Comparison of ENCODE assay signal across 8 cellular contexts in the genomic region with DNA sequence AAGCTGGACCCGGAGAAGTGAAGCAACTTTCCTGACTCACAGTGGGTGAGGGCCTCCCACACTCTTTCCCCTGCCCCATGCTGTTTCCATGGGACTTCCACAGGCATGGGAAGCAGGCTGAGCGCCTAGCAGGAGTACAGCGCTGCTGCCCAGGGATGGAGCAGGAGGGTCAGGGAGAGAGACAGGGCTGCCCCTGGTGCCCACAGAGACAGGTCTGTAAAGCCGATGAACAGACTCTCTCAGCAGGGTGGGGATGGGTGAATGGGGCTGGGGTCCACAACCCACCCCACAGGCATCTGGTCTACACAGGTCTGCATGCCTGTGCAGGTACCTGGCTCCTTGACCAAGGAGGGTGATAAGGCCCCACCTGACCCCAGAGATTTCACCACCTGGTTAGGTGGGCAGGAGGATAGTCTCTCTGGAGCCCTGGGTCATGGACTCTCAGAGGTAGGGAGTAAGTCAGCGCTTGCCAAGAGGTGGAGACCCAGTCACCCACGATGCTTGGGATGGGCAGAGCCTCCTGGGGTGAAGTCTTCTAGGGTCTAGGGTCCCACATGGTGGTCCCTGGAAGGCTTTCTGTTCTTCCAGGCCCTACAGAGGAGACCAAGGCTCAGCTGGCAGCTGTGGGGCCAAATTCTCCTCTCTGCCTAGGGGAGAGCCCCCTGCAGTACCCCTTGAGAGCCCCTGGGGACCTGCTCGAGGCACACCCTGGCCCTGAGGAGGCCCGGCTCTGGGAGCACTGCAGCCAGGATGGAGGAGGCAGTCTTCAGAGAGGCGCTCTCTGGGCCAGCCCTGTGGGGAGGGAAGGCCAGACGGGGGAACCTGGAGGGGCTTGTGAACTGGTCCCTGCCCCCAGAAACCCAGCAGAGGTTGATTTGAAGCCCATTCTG. TPM values are rescaled to one million over a fixed set of nuclear protein-coding genes. Genes with fewer than 3 reads are reported as not detected.
DNase-seq lines count a peak whose midpoint lies in the region; ATAC-seq, FAIRE-seq and TF ChIP-seq lines count a peak whose summit lies in the region.
"Not testable (repeated sequence)": the region's sequence is repeated elsewhere in the genome, so short reads cannot be mapped to it uniquely, and the experiment has no call there.

No MANE protein-coding gene starts in this region.

- not testable (repeated sequence) for H3K27me3 ChIP-seq in GM23338 (ENCODE audit: insufficient read depth); endodermal cell (ENCODE audit: control insufficient read depth, insufficient read depth, low read length, poor library complexity, severe bottlenecking); sigmoid colon; upper lobe of right lung

- H3K27me3 Mint-ChIP-seq in GM23338 (ENCODE audit: insufficient read depth, low read depth, poor library complexity); HFFc6 (ENCODE audit: insufficient read depth); activated B cell treated with CpG ODN at 0.5 μM for 24 hours; endodermal cell (ENCODE audit: insufficient read depth): not testable (repeated sequence)

- TF ChIP-seq EP300 in A549 (IDR thresholded peaks at IDR 0.05); sigmoid colon (IDR thresholded peaks at IDR 0.05): not testable (repeated sequence)

- not testable (repeated sequence) for H4K20me1 ChIP-seq in GM23338 (replicated peaks; ENCODE audit: insufficient read depth)

- H3K9me2 ChIP-seq in GM23338 (ENCODE audit: insufficient read depth), result not testable (repeated sequence)

- ATAC-seq in A549 (peak; percentile 28 to 48; a peak in 3 of 6 replicates), GM23338 (peak; percentile 26), activated B cell treated with CpG ODN at 0.5 μM for 24 hours (ENCODE audit: low read depth) (peak; percentile 51)
- ATAC-seq in upper lobe of right lung, result not testable (repeated sequence)

- not testable (repeated sequence) for H3K36me3 ChIP-seq in GM23338 (ENCODE audit: insufficient read depth); endodermal cell (ENCODE audit: control insufficient read depth, insufficient read depth, low read length); kidney (ENCODE audit: control insufficient read depth in 1 of 2, insufficient read depth in 2 of 2, low read length in 2 of 2)
- peaks cover 0 to 36% (median 0%) of the 10 kb centered on the region in 4 donors for H3K36me3 ChIP-seq in sigmoid colon
- peaks cover 16% of the 10 kb centered on the region for H3K36me3 ChIP-seq in upper lobe of right lung

- H3K4me1 ChIP-seq in A549, result peaks cover 33% of the 10 kb centered on the region
- H3K4me1 ChIP-seq in GM23338 (ENCODE audit: insufficient read depth); endodermal cell (ENCODE audit: control insufficient read depth, insufficient read depth, low read length); kidney (ENCODE audit: control insufficient read depth in 1 of 2, insufficient read depth in 1 of 2, low read depth in 1 of 2, low read length in 2 of 2); sigmoid colon: not testable (repeated sequence)
- H3K4me1 ChIP-seq in upper lobe of right lung, result peaks cover 17% of the 10 kb centered on the region

- not testable (repeated sequence) for TF ChIP-seq RAD21 in A549 (conservative IDR thresholded peaks at IDR 0.05 in 1 of 2, IDR thresholded peaks at IDR 0.05 in 1 of 2)

- H3K27ac Mint-ChIP-seq in GM23338, HFFc6, activated B cell treated with CpG ODN at 0.5 μM for 24 hours, endodermal cell: not testable (repeated sequence)

- not testable (repeated sequence) for H3F3A ChIP-seq in GM23338 (replicated peaks; ENCODE audit: low read depth)

- H3K4me3 ChIP-seq in A549; GM23338; endodermal cell (ENCODE audit: low read length); kidney (ENCODE audit: low read length in 2 of 2); sigmoid colon; upper lobe of right lung: not testable (repeated sequence)

- 80% methylated on average over 10 of the region's 10 CpGs for WGBS in A549 (ENCODE audit: missing lambda C conversion rate)
- 89 to 100% methylated on average over 3 to 9 of the region's 10 CpGs for WGBS in endodermal cell (ENCODE audit: insufficient coverage in 1 of 2, insufficient read length in 1 of 2), 2 experiments
- 85 to 88% methylated on average over 10 of the region's 10 CpGs for WGBS in sigmoid colon, 2 donors

- not testable (repeated sequence) for H3K4me2 ChIP-seq in A549, GM23338

- H2AFZ ChIP-seq in GM23338, result not testable (repeated sequence)

- CTCF ChIA-PET in A549 (lab: Yijun Ruan, JAX); activated B cell treated with CpG ODN at 0.5 μM for 24 hours (lab: Charles Lee): not testable (repeated sequence)

- intact Hi-C loops in activated B cell treated with CpG ODN at 0.5 μM for 24 hours (cut with micrococcal nuclease); kidney (cut with DNase I); sigmoid colon (cut with DNase I); upper lobe of right lung (cut with DNase I): not testable (repeated sequence)

- not testable (repeated sequence) for H3K9me3 Mint-ChIP-seq in GM23338, HFFc6, activated B cell treated with CpG ODN at 0.5 μM for 24 hours, endodermal cell

- not testable (repeated sequence) for H3K9ac ChIP-seq in endodermal cell (ENCODE audit: extremely low read depth, low read length, poor library complexity, severe bottlenecking); kidney (ENCODE audit: low read length in 2 of 2)

- not testable (repeated sequence) for H3K79me2 ChIP-seq in GM23338 (replicated peaks; ENCODE audit: insufficient read depth)

- not testable (repeated sequence) for H3K36me3 Mint-ChIP-seq in GM23338 (ENCODE audit: low read depth); HFFc6 (ENCODE audit: low read depth); endodermal cell (ENCODE audit: low read depth)
- H3K36me3 Mint-ChIP-seq in activated B cell treated with CpG ODN at 0.5 μM for 24 hours (ENCODE audit: low read depth), result peaks cover 40% of the 10 kb centered on the region

- POLR2A ChIA-PET in A549 (lab: Yijun Ruan, JAX); activated B cell treated with CpG ODN at 0.5 μM for 24 hours (lab: Charles Lee): not testable (repeated sequence)

- not testable (repeated sequence) for H3K4me3 Mint-ChIP-seq in GM23338, HFFc6, activated B cell treated with CpG ODN at 0.5 μM for 24 hours, endodermal cell

- FAIRE-seq in A549 (lab: Jason Lieb, UNC); kidney (lab: Jason Lieb, UNC): not testable (repeated sequence)

- not testable (repeated sequence) for H3K9me3 ChIP-seq in A549; endodermal cell (ENCODE audit: control insufficient read depth, low read length); kidney (ENCODE audit: control insufficient read depth in 1 of 2, low read length in 2 of 2); sigmoid colon; upper lobe of right lung

- not testable (repeated sequence) for TF ChIP-seq CTCF in A549 (IDR thresholded peaks at IDR 0.05); GM23338 (conservative IDR thresholded peaks at IDR 0.05; ENCODE audit: low read depth in 2 of 2); activated B cell treated with CpG ODN at 0.5 μM for 24 hours (IDR thresholded peaks at IDR 0.05); endodermal cell (conservative IDR thresholded peaks at IDR 0.05); kidney (IDR thresholded peaks at IDR 0.05; ENCODE audit: borderline replicate concordance, extremely low read depth, insufficient read depth); sigmoid colon (IDR thresholded peaks at IDR 0.05); upper lobe of right lung (IDR thresholded peaks at IDR 0.05)
- TF ChIP-seq CTCF in HFFc6 (IDR thresholded peaks at IDR 0.05), result 0 out of 2 replicates have a peak, but pooled peaks have one; percentile 8

- not testable (repeated sequence) for DNase-seq in A549 (ENCODE audit: low read depth in 1 of 2, low spot score in 1 of 2); GM23338 (ENCODE audit: low spot score); HFFc6; activated B cell treated with CpG ODN at 0.5 μM for 24 hours
- DNase-seq in endodermal cell (peak; percentile 36), kidney (peak; percentile 41), sigmoid colon (peak; percentile 28), upper lobe of right lung (peak; percentile 52)

- H3K27ac ChIP-seq in A549; GM23338 (ENCODE audit: low read depth); endodermal cell (ENCODE audit: low read depth, low read length); kidney (ENCODE audit: low read depth in 2 of 2, low read length in 2 of 2); sigmoid colon; upper lobe of right lung: not testable (repeated sequence)

- not testable (repeated sequence) for TF ChIP-seq POLR2A in A549 (IDR thresholded peaks at IDR 0.05; ENCODE audit: low read length); sigmoid colon (IDR thresholded peaks at IDR 0.05)

- H3K4me1 Mint-ChIP-seq in GM23338 (peaks cover 12% of the 10 kb centered on the region), HFFc6 (ENCODE audit: low read depth) (peaks cover 18% of the 10 kb centered on the region), endodermal cell (peaks cover 16% of the 10 kb centered on the region)
- H3K4me1 Mint-ChIP-seq in activated B cell treated with CpG ODN at 0.5 μM for 24 hours, result not testable (repeated sequence)

RNA-seq across cellular contexts. Expression of gene ARHGAP27, which starts 10.9 kb away (rescaled TPM):
- polyA plus RNA-seq in A549 (2011; rRNA removed), result 7.7 and 10.0 TPM in 2 replicates
- polyA plus RNA-seq in A549 (2012; cell fraction: cytosol; rRNA removed), result 21.4 and 21.7 TPM in 2 replicates
- 75.5 and 149 TPM in 2 replicates for polyA plus RNA-seq in A549 (2012; cell fraction: nucleus; rRNA removed)
- polyA plus RNA-seq in A549 (2017; fragmentation: RNase III; extraction: RNeasy Plus Mini Kit Qiagen cat#74134 plus additional on column Dnase treatment), result 15.2 to 16.4 TPM (median 15.7 TPM) in 3 replicates
- 13.2 and 14.6 TPM in 2 replicates for polyA minus RNA-seq in A549 (2011; rRNA and poly(A)+ RNA removed)
- total RNA-seq in GM23338 (2014; rRNA removed; shearing (Covaris generic)), result 14.3 and 17.7 TPM in 2 replicates
- 5.3 and 5.9 TPM in 2 replicates for polyA plus RNA-seq in GM23338 (2016; fragmentation: Nextera tagmentation; extraction: Ambion mirVana)
- 1 to 10 TPM; 1.8 to 3.8 (median 2.7) TPM for total RNA-seq in HFFc6 (2021; fragmentation: NEBNext Ultra II Directional; extraction: Animal tissue kit (Norgen Biotek cat#: 25700))
- 64.5 and 75.7 TPM in 2 replicates for total RNA-seq in activated B cell treated with CpG ODN at 0.5 μM for 24 hours
- 10 to 100 TPM; 16.4 to 20.6 TPM for total RNA-seq in endodermal cell
- 2.5 TPM for polyA plus RNA-seq in endodermal cell (2013, experiment 1 of 2)
- polyA plus RNA-seq in endodermal cell (2013, experiment 2 of 2), result 3.8 TPM
- 57.2 TPM for total RNA-seq in kidney
- 13.3 TPM for polyA plus RNA-seq in kidney (ENCODE audit: insufficient read depth, low read depth, low replicate concordance)
- 10 to 100 TPM in 1 of 4 donors, 1 to 10 TPM in 3; 9.1 to 16.6 (median 9.5) TPM for total RNA-seq in sigmoid colon
- polyA plus RNA-seq in sigmoid colon, result 100 to 1,000 TPM in 1 of 3 donors, 10 to 100 TPM in 2; 40.8 to 144 (median 59.4) TPM
- total RNA-seq in upper lobe of right lung, result 73.8 TPM

RNA-seq across cellular contexts. Expression of gene PLEKHM1, which starts 46.9 kb away (rescaled TPM):
- 14.8 and 17.9 TPM in 2 replicates for polyA plus RNA-seq in A549 (2011; rRNA removed)
- polyA plus RNA-seq in A549 (2012; cell fraction: cytosol; rRNA removed), result 14.2 and 15.5 TPM in 2 replicates
- 22.9 and 34.1 TPM in 2 replicates for polyA plus RNA-seq in A549 (2012; cell fraction: nucleus; rRNA removed)
- 10.7 to 13.4 TPM (median 13.2 TPM) in 3 replicates for polyA plus RNA-seq in A549 (2017; fragmentation: RNase III; extraction: RNeasy Plus Mini Kit Qiagen cat#74134 plus additional on column Dnase treatment)
- 67.3 and 71.0 TPM in 2 replicates for polyA minus RNA-seq in A549 (2011; rRNA and poly(A)+ RNA removed)
- total RNA-seq in GM23338 (2014; rRNA removed; shearing (Covaris generic)), result 16.9 and 17.9 TPM in 2 replicates
- polyA plus RNA-seq in GM23338 (2016; fragmentation: Nextera tagmentation; extraction: Ambion mirVana), result 4.4 and 5.0 TPM in 2 replicates
- total RNA-seq in HFFc6 (2021; fragmentation: NEBNext Ultra II Directional; extraction: Animal tissue kit (Norgen Biotek cat#: 25700)), result 10 to 100 TPM; 32.0 to 43.1 (median 36.5) TPM
- total RNA-seq in activated B cell treated with CpG ODN at 0.5 μM for 24 hours, result 44.1 and 62.4 TPM in 2 replicates
- total RNA-seq in endodermal cell, result 10 to 100 TPM; 18.4 to 29.8 TPM
- polyA plus RNA-seq in endodermal cell (2013, experiment 1 of 2), result 6.3 TPM
- 6.8 TPM for polyA plus RNA-seq in endodermal cell (2013, experiment 2 of 2)
- 46.6 TPM for total RNA-seq in kidney
- 13.3 TPM for polyA plus RNA-seq in kidney (ENCODE audit: insufficient read depth, low read depth, low replicate concordance)
- 10 to 100 TPM; 19.3 to 43.4 (median 29.9) TPM for total RNA-seq in sigmoid colon
- 10 to 100 TPM; 17.4 to 28.7 (median 19.0) TPM for polyA plus RNA-seq in sigmoid colon
- 69.8 TPM for total RNA-seq in upper lobe of right lung
